ENCODE assay signal across 8 cellular contexts in the genomic region with DNA sequence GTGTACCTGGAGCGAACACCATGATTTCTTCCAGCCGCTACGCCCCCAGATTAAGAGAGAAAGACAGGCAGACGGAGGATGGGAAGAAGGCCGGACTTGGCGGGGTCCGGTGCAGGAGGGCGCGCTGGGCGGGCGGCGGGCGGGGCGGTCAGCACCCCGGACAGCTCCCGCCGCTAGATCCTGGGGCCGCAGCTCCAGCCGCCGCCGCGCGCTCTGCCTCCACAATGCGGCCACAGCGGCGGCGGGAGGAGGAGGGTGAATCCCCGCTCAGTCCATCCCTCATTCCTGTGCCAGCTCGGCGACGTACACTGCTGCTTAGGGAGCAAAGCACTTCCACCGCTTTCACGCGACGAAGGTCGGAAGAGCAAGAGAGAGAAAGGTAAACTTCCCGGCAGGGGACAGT.
DNase-seq lines count a peak whose midpoint lies in the region; ATAC-seq lines count a peak whose summit lies in the region.

A gene with protein sequence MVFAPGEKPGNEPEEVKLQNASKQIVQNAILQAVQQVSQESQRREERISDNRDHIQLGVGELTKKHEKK (minus strand): TSS at position 226 of the 403 bp plus-strand sequence. CDS start 204 bp downstream, at position 22.

- ATAC-seq in GM18867 (IDR thresholded peaks at IDR 0.05; ENCODE audit: unreplicated experiment), result no peak

- H3K36me3 ChIP-seq in HAP-1 (replicated peaks), result no peaks in the 10 kb centered on the region

- peak; percentile 36 for DNase-seq in AG08396 (ENCODE audit: low spot score)
- peak; percentile 12 to 53 for DNase-seq in HAP-1 (ENCODE audit: low spot score in 2 of 2)
- peak; percentile 18 for DNase-seq in activated CD8-positive, alpha-beta memory T cell treated with anti-CD3 and anti-CD28 coated beads, Interleukin-2, amount 50 U/mL, for 4 hours
- DNase-seq in head of caudate nucleus, result peak in 38 of 42 donors; percentile 4 to 71 (median 34)
- peak in 9 of 10 donors; percentile 16 to 87 (median 44) for DNase-seq in posterior cingulate gyrus
- DNase-seq in NCI-H526 treated with DMSO at 0.1 percent for 48 hours (lab: John Stamatoyannopoulos, UW), result no peak
- DNase-seq in NCI-H1092 treated with DMSO at 0.1 percent for 48 hours (lab: John Stamatoyannopoulos, UW), result no peak

- H3K4me1 ChIP-seq in HAP-1, result no peaks in the 10 kb centered on the region

- H3K4me3 ChIP-seq in HAP-1, result no peak within 1 kb of the TSS

- no peaks in the 10 kb centered on the region for H3K9me3 ChIP-seq in HAP-1

- no peaks in the 10 kb centered on the region for H3K27me3 ChIP-seq in HAP-1 (ENCODE audit: low read depth)

- intact Hi-C loops in head of caudate nucleus (cut with DNase I) (no loop called here), posterior cingulate gyrus (cut with DNase I) (no loop called here)

- in situ Hi-C loops in HAP-1 (cut with MboI; ENCODE audit: low sequenced_read_pairs), result no loop called here

Comparison
In these comparisons a context has a peak if more than half of its experiments do, and no peak if none do; other contexts are left out.
1. DNase-seq: peak in AG08396 (single experiment), HAP-1 (2 of 2), activated CD8-positive, alpha-beta memory T cell treated with anti-CD3 and anti-CD28 coated beads, Interleukin-2, amount 50 U/mL, for 4 hours (single experiment), head of caudate nucleus (38 of 42) and posterior cingulate gyrus (9 of 10); none in NCI-H526 treated with DMSO at 0.1 percent for 48 hours (single experiment) and NCI-H1092 treated with DMSO at 0.1 percent for 48 hours (single experiment).